In genomic region chr6:42279966-42280629, GRCh38 we compare ENCODE assay signal across 12 cellular contexts.
DNase-seq lines count a peak whose midpoint lies in the region; ATAC-seq and TF ChIP-seq lines count a peak whose summit lies in the region.
"Had no signal": no experiment of that assay in that cellular context is flagged by ENCODE, and none has a peak within 500 bp of the region (broad histone marks: within the 10 kb centered on the region; RNA-seq: fewer than 3 reads in every experiment).

No MANE protein-coding gene starts in this region.

- DNase-seq in CD8-positive, alpha-beta memory T cell = no peak
- DNase-seq in Panc1 (ENCODE audit: low read depth, low spot score) (no peak), fibroblast of mammary gland (ENCODE audit: low read depth) (peak; percentile 45), osteoblast (ENCODE audit: insufficient read length, low spot score, missing footprints) (no peak), NCI-H146 treated with DMSO at 0.1 percent for 48 hours (lab: John Stamatoyannopoulos, UW; ENCODE audit: unreplicated experiment) (no peak)
- no peak for DNase-seq in effector CD8-positive, alpha-beta T cell (lab: John Stamatoyannopoulos, UW)
- DNase-seq: activated CD4-positive, alpha-beta T cell treated with anti-CD3 and anti-CD28 coated beads, Interleukin-2, amount 50 U/mL, for 4 hours; DND-41; effector memory CD4-positive, alpha-beta T cell; NCI-H526 had no signal

- no peaks in the 10 kb centered on the region for H3K9me3 Mint-ChIP-seq in CD8-positive, alpha-beta memory T cell

- H3K27me3 ChIP-seq in CD8-positive, alpha-beta memory T cell (ENCODE audit: insufficient read depth, low read length, poor library complexity, severe bottlenecking) = no peaks in the 10 kb centered on the region
- H3K27me3 ChIP-seq in Panc1 (ENCODE audit: control insufficient read depth, insufficient read depth, low read length) (no peaks in the 10 kb centered on the region), osteoblast (ENCODE audit: insufficient read depth, low read length) (no peaks in the 10 kb centered on the region)

- peaks cover 2% of the 10 kb centered on the region for H3K79me2 ChIP-seq in osteoblast (ENCODE audit: insufficient read depth, low read length)

- ATAC-seq in Panc1 = peak; percentile 65
- ATAC-seq in GM21423 (IDR thresholded peaks at IDR 0.05; ENCODE audit: unreplicated experiment) = no peak
- ATAC-seq in HG03460 (IDR thresholded peaks at IDR 0.05; ENCODE audit: unreplicated experiment) = no peak

- no peaks in the 10 kb centered on the region for H3K36me3 ChIP-seq in CD8-positive, alpha-beta memory T cell (ENCODE audit: insufficient read depth, low read length)
- no peaks in the 10 kb centered on the region for H3K36me3 ChIP-seq in Panc1 (ENCODE audit: control insufficient read depth, insufficient read depth, low read length)
- H3K36me3 ChIP-seq in osteoblast (ENCODE audit: insufficient read depth, low read length) = no peaks in the 10 kb centered on the region

- POLR2A ChIA-PET in CD8-positive, alpha-beta memory T cell (lab: Charles Lee) = no interaction called here
- POLR2A ChIA-PET in Panc1 (lab: Charles Lee) = no interaction called here

- no peaks in the 10 kb centered on the region for H3K9me3 ChIP-seq in CD8-positive, alpha-beta memory T cell (ENCODE audit: low read length)
- H3K9me3 ChIP-seq in Panc1 (ENCODE audit: control insufficient read depth, insufficient read depth, low read depth, low read length) (no peaks in the 10 kb centered on the region), osteoblast (ENCODE audit: low read depth, low read length) (no peaks in the 10 kb centered on the region)

- H4K20me1 ChIP-seq in osteoblast (ENCODE audit: insufficient read depth, low read length) = peaks cover 2% of the 10 kb centered on the region

- peak overlapping the region; percentile 49 for H3K4me2 ChIP-seq in osteoblast (ENCODE audit: insufficient read depth, low read length)

- peaks cover 2 to 22% (median 3%) of the 10 kb centered on the region in 3 donors for H3K36me3 Mint-ChIP-seq in CD8-positive, alpha-beta memory T cell

- intact Hi-C loops in Panc1 (cut with micrococcal nuclease; ENCODE audit: unreplicated experiment) = no loop called here

- no peak overlapping the region for H3K27ac ChIP-seq in CD8-positive, alpha-beta memory T cell (ENCODE audit: low read depth, low read length)
- H3K27ac ChIP-seq in Panc1 (ENCODE audit: low read length) (peak overlapping the region; percentile 65), osteoblast (ENCODE audit: low read depth, low read length) (no peak overlapping the region)

- in situ Hi-C loops in Panc1 (cut with HindIII; ENCODE audit: low pct_unique_long_range_greater_than_20kb, low sequenced_read_pairs) = no loop called here

- peaks cover 54% of the 10 kb centered on the region for H3K4me1 ChIP-seq in CD8-positive, alpha-beta memory T cell (ENCODE audit: insufficient read depth, low read length)
- peaks cover 29% of the 10 kb centered on the region for H3K4me1 ChIP-seq in Panc1 (ENCODE audit: control insufficient read depth, insufficient read depth, low read length)
- peaks cover 33% of the 10 kb centered on the region for H3K4me1 ChIP-seq in osteoblast (ENCODE audit: insufficient read depth, low read length)

- H3K27me3 Mint-ChIP-seq in CD8-positive, alpha-beta memory T cell = peaks cover 0 to 4% of the 10 kb centered on the region in 2 donors

- BruUV-seq in Panc1 (replicated peaks; lab: Mats Ljungman, UMichigan) = no TSS peak

- CTCF ChIA-PET in CD8-positive, alpha-beta memory T cell (lab: Charles Lee) = interaction anchor here (1.1 to 1.2 kb wide), 3 partner anchors 9 to 14 kb away, joined by 3 read pairs; no protein-coding TSS in a partner anchor
- CTCF ChIA-PET in Panc1 (lab: Charles Lee) = no interaction called here

- H3K27ac Mint-ChIP-seq in CD8-positive, alpha-beta memory T cell = peak overlapping the region; percentile 87 to 98 (median 93)

- peak overlapping the region; percentile 43 to 90 (median 72) for H3K4me3 Mint-ChIP-seq in CD8-positive, alpha-beta memory T cell

- H3K4me3 ChIP-seq in CD8-positive, alpha-beta memory T cell (ENCODE audit: low read length) = no peak overlapping the region
- H3K4me3 ChIP-seq in Panc1 (ENCODE audit: low read depth in 2 of 2, low read length in 2 of 2) (no peak overlapping the region), fibroblast of mammary gland (ENCODE audit: control insufficient read depth, low read depth, low read length) (no peak overlapping the region), osteoblast (ENCODE audit: insufficient read depth, low read length) (no peak overlapping the region)

- TF ChIP-seq CTCF in Panc1 (IDR thresholded peaks at IDR 0.05) (no peak), fibroblast of mammary gland (conservative IDR thresholded peaks at IDR 0.05; ENCODE audit: control insufficient read depth, insufficient read depth, low read depth, low read length) (no peak), osteoblast (IDR thresholded peaks at IDR 0.05; ENCODE audit: extremely low read depth, low read depth, low read length) (no peak)

- H2AFZ ChIP-seq in osteoblast (ENCODE audit: low read length) = peak overlapping the region; percentile 84

- peaks cover 74 to 79% (median 78%) of the 10 kb centered on the region in 3 donors for H3K4me1 Mint-ChIP-seq in CD8-positive, alpha-beta memory T cell
